8 cellular contexts compared by ENCODE assay signal in genomic region chr2:27071277-27071989, GRCh38. TPM values are rescaled to one million over a fixed set of nuclear protein-coding genes. Genes with fewer than 3 reads are reported as not detected.
DNase-seq lines count a peak whose midpoint lies in the region; ATAC-seq and TF ChIP-seq lines count a peak whose summit lies in the region.

Gene OST4, minus strand, starts transcription at chr2:27071654.

- DNase-seq in NCI-H774 (lab: John Stamatoyannopoulos, UW) (peak; percentile 92), dermis microvascular lymphatic vessel endothelial cell (ENCODE audit: low read depth in 2 of 2) (peak; percentile 76 to 94), lower leg skin (ENCODE audit: low spot score in 2 of 2) (peak; percentile 90 to 98)
- peak; percentile 90 to 92 for DNase-seq in activated CD4-positive, alpha-beta T cell treated with anti-CD3 and anti-CD28 coated beads, Interleukin-2, amount 50 U/mL, for 48 hours
- DNase-seq in stimulated activated CD4-positive, alpha-beta T cell treated with anti-CD3 and anti-CD28 coated beads, Interleukin-4, amount 100 ng/mL, for 48 hours (ENCODE audit: low read depth in 2 of 2) = peak; percentile 82 to 89

- WGBS in lower leg skin, 2 donors = 0 to 1% methylated on average over 57 to 67 of the region's 86 CpGs

- peak within 1 kb of the TSS; percentile 83 for H3K27ac ChIP-seq in C4-2B

- peak in 1 of 2 donors; percentile 20 for TF ChIP-seq POLR2A in lower leg skin (IDR thresholded peaks at IDR 0.05)

- H3K4me3 ChIP-seq in lower leg skin (ENCODE audit: low read depth, poor library complexity, severe bottlenecking) = peak within 1 kb of the TSS; percentile 78

- TF ChIP-seq CTCF in C4-2B (conservative IDR thresholded peaks at IDR 0.05) (no peak), lower leg skin (IDR thresholded peaks at IDR 0.05) (no peak)

- ATAC-seq in GM19372 (IDR thresholded peaks at IDR 0.05; ENCODE audit: low read depth, unreplicated experiment) = peak; percentile 93
- peak; percentile 88 for ATAC-seq in HG03521 (IDR thresholded peaks at IDR 0.05; ENCODE audit: unreplicated experiment)

- intact Hi-C loops in lower leg skin (cut with DNase I; ENCODE audit: low total_unique reads) = no loop called here

RNA-seq across cellular contexts. Expression of gene OST4, which starts in this region (rescaled TPM):
- total RNA-seq in dermis microvascular lymphatic vessel endothelial cell (418 and 498 TPM in 2 replicates), lower leg skin (100 to 1,000 TPM; 144 to 236 (median 195) TPM)

Comparison
In these comparisons a context has a peak if more than half of its experiments do, and no peak if none do; other contexts are left out.
1. Peak in every context shown above with its lines: DNase-seq, ATAC-seq, H3K4me3 ChIP-seq and H3K27ac ChIP-seq.